Comparison of ENCODE assay signal across 8 cellular contexts in genomic region chr4:153486281-153487151, GRCh38. TPM values are rescaled to one million over a fixed set of nuclear protein-coding genes. Genes with fewer than 3 reads are reported as not detected.
DNase-seq lines count a peak whose midpoint lies in the region; ATAC-seq and TF ChIP-seq lines count a peak whose summit lies in the region.

No MANE protein-coding gene starts in this region.

- TF ChIP-seq CTCF in HFFc6 (IDR thresholded peaks at IDR 0.05) = no peak
- no peak for TF ChIP-seq CTCF in suprapubic skin (IDR thresholded peaks at IDR 0.05)

- peaks cover 58% of the 10 kb centered on the region for H3K4me1 ChIP-seq in suprapubic skin

- H3K27me3 ChIP-seq in suprapubic skin = no peaks in the 10 kb centered on the region

- H3K27me3 Mint-ChIP-seq in HFFc6 (ENCODE audit: insufficient read depth) = no peaks in the 10 kb centered on the region; the same call in 1 of the 2 replicates
- no peaks in the 10 kb centered on the region for H3K27me3 Mint-ChIP-seq in activated naive CD4-positive, alpha-beta T cell treated with anti-CD3 and anti-CD28 coated beads, Interleukin-2, amount 10 ng/mL, durations not matched to agents 7 days and 5 days

- no peaks in the 10 kb centered on the region for H3K9me3 Mint-ChIP-seq in HFFc6
- no peaks in the 10 kb centered on the region for H3K9me3 Mint-ChIP-seq in activated naive CD4-positive, alpha-beta T cell treated with anti-CD3 and anti-CD28 coated beads, Interleukin-2, amount 10 ng/mL, durations not matched to agents 7 days and 5 days

- no peaks in the 10 kb centered on the region for H3K9me3 ChIP-seq in suprapubic skin

- no peaks in the 10 kb centered on the region for H3K36me3 Mint-ChIP-seq in HFFc6 (ENCODE audit: low read depth)
- peaks cover 31% of the 10 kb centered on the region for H3K36me3 Mint-ChIP-seq in activated naive CD4-positive, alpha-beta T cell treated with anti-CD3 and anti-CD28 coated beads, Interleukin-2, amount 10 ng/mL, durations not matched to agents 7 days and 5 days

- CTCF ChIA-PET in activated naive CD4-positive, alpha-beta T cell treated with anti-CD3 and anti-CD28 coated beads, Interleukin-2, amount 10 ng/mL, durations not matched to agents 7 days and 5 days (lab: Charles Lee) = interaction anchor here (0.6 to 3.9 kb wide), 11 partner anchors 10 to 157 kb away, joined by 3 to 28 read pairs (median 4); partner anchors contain the start of gene TMEM131L

- no peaks in the 10 kb centered on the region for H3K36me3 ChIP-seq in suprapubic skin

- 44% methylated on average over 12 of the region's 14 CpGs for WGBS in suprapubic skin

- peak overlapping the region; percentile 36; the same call in 1 of the 2 replicates for H3K4me3 Mint-ChIP-seq in HFFc6
- no peak overlapping the region for H3K4me3 Mint-ChIP-seq in activated naive CD4-positive, alpha-beta T cell treated with anti-CD3 and anti-CD28 coated beads, Interleukin-2, amount 10 ng/mL, durations not matched to agents 7 days and 5 days

- H3K27ac ChIP-seq in suprapubic skin = peak overlapping the region; percentile 91

- ATAC-seq in HG03342 (IDR thresholded peaks at IDR 0.05; ENCODE audit: unreplicated experiment) = no peak

- no peak for TF ChIP-seq EP300 in suprapubic skin (IDR thresholded peaks at IDR 0.05)

- H3K27ac Mint-ChIP-seq in HFFc6 = peak overlapping the region; percentile 78
- peak overlapping the region; percentile 89 for H3K27ac Mint-ChIP-seq in activated naive CD4-positive, alpha-beta T cell treated with anti-CD3 and anti-CD28 coated beads, Interleukin-2, amount 10 ng/mL, durations not matched to agents 7 days and 5 days

- no peak for TF ChIP-seq POLR2A in suprapubic skin (IDR thresholded peaks at IDR 0.05)

- DNase-seq in AG20443 (ENCODE audit: low spot score) = peak; percentile 87
- DNase-seq in HFFc6 = peak; percentile 85
- peak; percentile 36 for DNase-seq in activated naive CD4-positive, alpha-beta T cell treated with anti-CD3 and anti-CD28 coated beads, Interleukin-2, amount 10 ng/mL, durations not matched to agents 7 days and 5 days
- DNase-seq in iris pigment epithelial cell (ENCODE audit: low read depth) = peak; percentile 94
- no peak for DNase-seq in suprapubic skin (ENCODE audit: low spot score in 2 of 2)
- DNase-seq in SK-N-DZ (ENCODE audit: low spot score) = no peak
- no peak for DNase-seq in NCI-H2081 (lab: John Stamatoyannopoulos, UW)

- peaks cover 40% of the 10 kb centered on the region for H3K4me1 Mint-ChIP-seq in HFFc6 (ENCODE audit: low read depth)
- H3K4me1 Mint-ChIP-seq in activated naive CD4-positive, alpha-beta T cell treated with anti-CD3 and anti-CD28 coated beads, Interleukin-2, amount 10 ng/mL, durations not matched to agents 7 days and 5 days = peaks cover 81% of the 10 kb centered on the region

- H3K4me3 ChIP-seq in suprapubic skin = peak overlapping the region; percentile 16

RNA-seq across cellular contexts. Expression of gene TMEM131L, which starts 20.4 kb away (rescaled TPM):
- 1 to 10 TPM; 7.7 to 8.9 (median 8.0) TPM for total RNA-seq in HFFc6 (2021; fragmentation: NEBNext Ultra II Directional; extraction: Animal tissue kit (Norgen Biotek cat#: 25700))
- 10 to 100 TPM; 13.5 to 25.0 (median 17.2) TPM for total RNA-seq in suprapubic skin
- polyA plus RNA-seq in SK-N-DZ (2014; cell fraction: cytosol; rRNA removed) = 12.2 and 18.2 TPM in 2 replicates
- 20.3 and 26.3 TPM in 2 replicates for polyA plus RNA-seq in SK-N-DZ (2014; cell fraction: nucleus; rRNA removed)

Comparison
In these comparisons a context has a peak if more than half of its experiments do, and no peak if none do; other contexts are left out.
1. DNase-seq: peak in AG20443 (single experiment), HFFc6 (single experiment), activated naive CD4-positive, alpha-beta T cell treated with anti-CD3 and anti-CD28 coated beads, Interleukin-2, amount 10 ng/mL, durations not matched to agents 7 days and 5 days (single experiment) and iris pigment epithelial cell (single experiment); none in suprapubic skin (0 of 2), SK-N-DZ (single experiment) and NCI-H2081 (0 of 2).